ENCODE assay signal across 1 cellular context in the genomic region with DNA sequence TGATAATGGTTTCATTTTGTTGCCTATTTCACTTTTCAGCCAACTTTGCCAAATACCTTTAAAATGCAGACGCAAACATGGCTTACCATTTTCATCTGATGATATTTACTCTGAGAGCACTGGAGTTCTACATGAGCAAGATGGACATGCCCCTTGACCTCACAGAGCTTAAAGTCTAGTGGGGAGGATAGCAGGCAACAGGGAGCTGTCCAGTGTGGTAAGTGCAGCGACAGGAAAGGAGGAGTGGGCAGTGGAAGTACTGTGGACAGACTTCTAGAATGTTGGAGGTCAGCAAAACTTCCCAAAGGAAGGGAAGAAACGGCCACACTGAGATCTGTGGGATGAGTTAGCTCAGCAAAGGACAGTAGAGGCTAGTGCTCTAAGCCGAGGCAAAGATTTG.
TF ChIP-seq lines count a peak whose summit lies in the region.

No MANE protein-coding gene starts in this region.

TF ChIP-seq in SK-N-SH treated with all-trans-retinoic acid at 6 μM for 48 hours, 23 proteins besides CTCF, POLR2A, EP300 and RAD21 (continued from another document):
- TF ChIP-seq, protein P1, sequence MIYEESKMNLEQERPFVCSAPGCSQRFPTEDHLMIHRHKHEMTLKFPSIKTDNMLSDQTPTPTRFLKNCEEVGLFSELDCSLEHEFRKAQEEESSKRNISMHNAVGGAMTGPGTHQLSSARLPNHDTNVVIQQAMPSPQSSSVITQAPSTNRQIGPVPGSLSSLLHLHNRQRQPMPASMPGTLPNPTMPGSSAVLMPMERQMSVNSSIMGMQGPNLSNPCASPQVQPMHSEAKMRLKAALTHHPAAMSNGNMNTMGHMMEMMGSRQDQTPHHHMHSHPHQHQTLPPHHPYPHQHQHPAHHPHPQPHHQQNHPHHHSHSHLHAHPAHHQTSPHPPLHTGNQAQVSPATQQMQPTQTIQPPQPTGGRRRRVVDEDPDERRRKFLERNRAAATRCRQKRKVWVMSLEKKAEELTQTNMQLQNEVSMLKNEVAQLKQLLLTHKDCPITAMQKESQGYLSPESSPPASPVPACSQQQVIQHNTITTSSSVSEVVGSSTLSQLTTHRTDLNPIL (CRISPR knock-in tag; IDR thresholded peaks at IDR 0.05; ENCODE audit: low read depth): no peak
- TF ChIP-seq ZFP3 (CRISPR knock-in tag; IDR thresholded peaks at IDR 0.05) (no peak), ARNTL (CRISPR knock-in tag; IDR thresholded peaks at IDR 0.05; ENCODE audit: borderline replicate concordance, low read depth) (no peak), ZC3H10 (CRISPR knock-in tag; IDR thresholded peaks at IDR 0.05) (no peak)
- TF ChIP-seq, protein P2, sequence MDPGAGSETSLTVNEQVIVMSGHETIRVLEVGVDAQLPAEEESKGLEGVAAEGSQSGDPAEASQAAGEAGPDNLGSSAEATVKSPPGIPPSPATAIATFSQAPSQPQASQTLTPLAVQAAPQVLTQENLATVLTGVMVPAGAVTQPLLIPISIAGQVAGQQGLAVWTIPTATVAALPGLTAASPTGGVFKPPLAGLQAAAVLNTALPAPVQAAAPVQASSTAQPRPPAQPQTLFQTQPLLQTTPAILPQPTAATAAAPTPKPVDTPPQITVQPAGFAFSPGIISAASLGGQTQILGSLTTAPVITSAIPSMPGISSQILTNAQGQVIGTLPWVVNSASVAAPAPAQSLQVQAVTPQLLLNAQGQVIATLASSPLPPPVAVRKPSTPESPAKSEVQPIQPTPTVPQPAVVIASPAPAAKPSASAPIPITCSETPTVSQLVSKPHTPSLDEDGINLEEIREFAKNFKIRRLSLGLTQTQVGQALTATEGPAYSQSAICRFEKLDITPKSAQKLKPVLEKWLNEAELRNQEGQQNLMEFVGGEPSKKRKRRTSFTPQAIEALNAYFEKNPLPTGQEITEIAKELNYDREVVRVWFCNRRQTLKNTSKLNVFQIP (CRISPR knock-in tag; IDR thresholded peaks at IDR 0.05; ENCODE audit: borderline replicate concordance, low read depth): no peak
TF ChIP-seq in SK-N-SH treated with all-trans-retinoic acid at 6 μM for 48 hours: peak in this region for 0.
